In genomic region chr5:83076742-83077661, GRCh38 we compare ENCODE assay signal across 8 cellular contexts. TPM values are rescaled to one million over a fixed set of nuclear protein-coding genes. Genes with fewer than 3 reads are reported as not detected.
DNase-seq lines count a peak whose midpoint lies in the region; ATAC-seq and TF ChIP-seq lines count a peak whose summit lies in the region.

A gene with protein sequence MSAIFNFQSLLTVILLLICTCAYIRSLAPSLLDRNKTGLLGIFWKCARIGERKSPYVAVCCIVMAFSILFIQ (minus strand): TSS chr5:83077394. CDS start chr5:83077323, 71 bp downstream.
TSS of gene XRCC4 (plus strand) at chr5:83077547. CDS start at chr5:83104920, 27,373 bp downstream.

- DNase-seq in DMS53 treated with DMSO at 0.1 percent for 48 hours (lab: John Stamatoyannopoulos, UW; ENCODE audit: unreplicated experiment) (peak; percentile 97), Peyer's patch (peak; percentile 94 to 98 (median 95))
- DNase-seq in activated T-cell treated with anti-CD3 and anti-CD28 coated beads, Interleukin-2, amount 50 U/mL, for 48 hours, result peak; percentile 91 to 93
- peak; percentile 85 for DNase-seq in stimulated activated CD8-positive, alpha-beta memory T cell treated with anti-CD3 and anti-CD28 coated beads, Interleukin-7, amount 100 ng/mL, for 24 hours (ENCODE audit: low read depth)

- peaks cover 3% of the 10 kb centered on the region; the same call in 1 of the 2 replicates for H4K20me1 ChIP-seq in KMS-11 (ENCODE audit: insufficient read depth)

- H3K27ac ChIP-seq in KMS-11, result peak within 1 kb of the TSS; percentile 90
- H3K27ac ChIP-seq in Peyer's patch, result peak within 1 kb of the TSS; percentile 82 to 95 (median 84)
- H3K27ac ChIP-seq in muscle layer of colon (ENCODE audit: low read depth, low read length), result peak within 1 kb of the TSS; percentile 89

- peak; percentile 98 for ATAC-seq in GM21737 (IDR thresholded peaks at IDR 0.05; ENCODE audit: unreplicated experiment)
- peak; percentile 100 for ATAC-seq in esophagus mucosa

- H3K36me3 ChIP-seq in KMS-11 (ENCODE audit: insufficient read depth) (no peaks in the 10 kb centered on the region), Peyer's patch (no peaks in the 10 kb centered on the region), muscle layer of colon (ENCODE audit: insufficient read depth, low read length) (no peaks in the 10 kb centered on the region)

- TF ChIP-seq CTCF in KMS-11 (conservative IDR thresholded peaks at IDR 0.05; ENCODE audit: low read depth, low read length), result no peak
- no peak for TF ChIP-seq CTCF in Peyer's patch (IDR thresholded peaks at IDR 0.05)

- peaks cover 39% of the 10 kb centered on the region for H3K4me1 ChIP-seq in KMS-11 (ENCODE audit: low read depth, poor library complexity, severe bottlenecking)
- H3K4me1 ChIP-seq in Peyer's patch, result peaks cover 0 to 30% (median 7%) of the 10 kb centered on the region in 4 donors
- H3K4me1 ChIP-seq in muscle layer of colon (ENCODE audit: insufficient read depth, low read length), result peaks cover 23% of the 10 kb centered on the region

- H3K9ac ChIP-seq in KMS-11, result peak within 1 kb of the TSS; percentile 90
- peak within 1 kb of the TSS; percentile 90 for H3K9ac ChIP-seq in muscle layer of colon (ENCODE audit: low read length)

- H3K9me3 ChIP-seq in Peyer's patch (no peaks in the 10 kb centered on the region), muscle layer of colon (ENCODE audit: low read length) (no peaks in the 10 kb centered on the region)

- H3K4me3 ChIP-seq in KMS-11 (IDR thresholded peaks at IDR 0.05; ENCODE audit: insufficient read depth, low read depth, low read length) (peak within 1 kb of the TSS; percentile 62), Peyer's patch (peak within 1 kb of the TSS; percentile 64 to 93 (median 80)), muscle layer of colon (ENCODE audit: low read depth in 1 of 2, low read length in 2 of 2) (peak within 1 kb of the TSS; percentile 82 to 100)

- peak; percentile 87 to 91 for TF ChIP-seq POLR2A in Peyer's patch (IDR thresholded peaks at IDR 0.05)

- H3K4me2 ChIP-seq in KMS-11, result peak within 1 kb of the TSS; percentile 92

- H3K27me3 ChIP-seq in KMS-11 (ENCODE audit: insufficient read depth, low read depth) (no peaks in the 10 kb centered on the region), Peyer's patch (no peaks in the 10 kb centered on the region), muscle layer of colon (ENCODE audit: control insufficient read depth in 1 of 2, insufficient read depth in 2 of 2, low read length in 2 of 2) (no peaks in the 10 kb centered on the region)

- H3K79me2 ChIP-seq in KMS-11 (ENCODE audit: insufficient read depth, low read depth), result peaks cover 70% of the 10 kb centered on the region

- H2AFZ ChIP-seq in KMS-11 (ENCODE audit: low read depth), result peak within 1 kb of the TSS; percentile 99

RNA-seq across cellular contexts. Expression of the first gene that starts in this region (rescaled TPM):
- total RNA-seq in Peyer's patch (10 to 100 TPM; 17.7 to 46.2 (median 36.4) TPM), esophagus mucosa (48.6 TPM)

RNA-seq across cellular contexts. Expression of gene XRCC4, which starts in this region (rescaled TPM):
- 10 to 100 TPM in 1 of 4 donors, 1 to 10 TPM in 3; 3.7 to 10.3 (median 8.7) TPM for total RNA-seq in Peyer's patch
- 6.2 TPM for total RNA-seq in esophagus mucosa

Comparison
In these comparisons a context has a peak if more than half of its experiments do, and no peak if none do; other contexts are left out.
1. Peak in every context shown above with its lines: DNase-seq, ATAC-seq, H3K4me3 ChIP-seq and H3K27ac ChIP-seq.